In genomic region chr2:156399224-156399949, GRCh38 we compare ENCODE assay signal across 8 cellular contexts. TPM values are rescaled to one million over a fixed set of nuclear protein-coding genes. Genes with fewer than 3 reads are reported as not detected.
DNase-seq lines count a peak whose midpoint lies in the region; ATAC-seq, FAIRE-seq and TF ChIP-seq lines count a peak whose summit lies in the region.

No MANE protein-coding gene starts in this region.

- H3K9me3 ChIP-seq in kidney (ENCODE audit: control insufficient read depth in 1 of 2, low read length in 2 of 2): no peaks in the 10 kb centered on the region

- DNase-seq in GM12892 (ENCODE audit: insufficient read length) (no peak), LoVo (ENCODE audit: low spot score) (peak; percentile 6), kidney (no peak), epidermal melanocyte (ENCODE audit: insufficient read length, low spot score) (no peak)
- no peak for DNase-seq in stimulated activated CD4-positive, alpha-beta T cell treated with anti-CD3 and anti-CD28 coated beads, Interleukin-12 subunit alpha, Interleukin-12 subunit beta, amount 100 ng/mL, for 4 hours

- H3K36me3 ChIP-seq in kidney (ENCODE audit: control insufficient read depth in 1 of 2, insufficient read depth in 2 of 2, low read length in 2 of 2): no peaks in the 10 kb centered on the region

- H3K27ac ChIP-seq in angular gyrus (ENCODE audit: low read depth, low read length) (peak overlapping the region; percentile 97), kidney (ENCODE audit: low read depth in 2 of 2, low read length in 2 of 2) (peak overlapping the region; percentile 81 to 94), temporal lobe (ENCODE audit: low read depth, low read length) (peak overlapping the region; percentile 94)

- TF ChIP-seq CTCF in kidney (IDR thresholded peaks at IDR 0.05; ENCODE audit: borderline replicate concordance, extremely low read depth, insufficient read depth): no peak

- H3K4me3 ChIP-seq in kidney (ENCODE audit: low read length in 2 of 2): peak overlapping the region; percentile 65 to 93

- peak overlapping the region; percentile 63 to 99 for H3K9ac ChIP-seq in kidney (ENCODE audit: low read length in 2 of 2)

- peaks cover 2 to 6% of the 10 kb centered on the region in 2 donors for H3K4me1 ChIP-seq in kidney (ENCODE audit: control insufficient read depth in 1 of 2, insufficient read depth in 1 of 2, low read depth in 1 of 2, low read length in 2 of 2)

- no peak for TF ChIP-seq POLR2A in GM12892 (IDR thresholded peaks at IDR 0.05; ENCODE audit: low read depth, low read length)

- intact Hi-C loops in kidney (cut with DNase I): no loop called here

- ATAC-seq in GM18907 (IDR thresholded peaks at IDR 0.05; ENCODE audit: unreplicated experiment): no peak

- peak; percentile 60 for FAIRE-seq in GM12892 (lab: Jason Lieb, UNC)
- no peak for FAIRE-seq in kidney (lab: Jason Lieb, UNC)

RNA-seq across cellular contexts. Expression of gene GPD2, which starts 36.8 kb away (rescaled TPM):
- 12.4 TPM for polyA plus RNA-seq in GM12892 (2012; ENCODE audit: missing spikeins)
- total RNA-seq in kidney: 32.3 TPM
- 6.2 TPM for polyA plus RNA-seq in kidney (ENCODE audit: insufficient read depth, low read depth, low replicate concordance)
- total RNA-seq in temporal lobe: 139 TPM
